In the genomic region with DNA sequence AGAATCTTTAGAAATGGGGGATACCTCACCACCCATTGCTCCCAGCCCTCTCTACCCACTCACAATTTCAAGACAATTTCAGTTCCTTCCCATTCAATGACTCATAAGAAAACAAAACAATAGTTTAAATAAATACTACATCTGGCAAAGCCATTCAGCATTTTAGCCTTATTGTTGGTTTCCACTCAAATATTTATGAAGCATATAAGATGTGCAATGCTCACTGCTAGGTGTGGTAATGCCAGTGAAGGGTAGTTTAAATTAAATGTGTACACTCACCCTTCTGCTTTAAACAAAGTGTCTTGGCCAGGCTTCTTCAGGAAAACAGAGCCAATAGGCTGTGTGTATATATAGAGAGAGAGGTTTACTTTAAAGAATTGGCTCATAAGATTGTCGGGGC, we compare ENCODE assay signal across 18 cellular contexts. TPM values are rescaled to one million over a fixed set of nuclear protein-coding genes. Genes with fewer than 3 reads are reported as not detected.
DNase-seq lines count a peak whose midpoint lies in the region; ATAC-seq and TF ChIP-seq lines count a peak whose summit lies in the region.
"Had no signal": no experiment of that assay in that cellular context is flagged by ENCODE, and none has a peak within 500 bp of the region (broad histone marks: within the 10 kb centered on the region; RNA-seq: fewer than 3 reads in every experiment).

No MANE protein-coding gene starts in this region.

- H3K36me3 Mint-ChIP-seq in endodermal cell (ENCODE audit: low read depth) (no peaks in the 10 kb centered on the region), osteocyte (ENCODE audit: unreplicated experiment) (peaks cover 5% of the 10 kb centered on the region)
- H3K36me3 Mint-ChIP-seq in CD4-positive, alpha-beta memory T cell = peaks cover 0 to under 1% of the 10 kb centered on the region in 2 donors

- H3K4me3 Mint-ChIP-seq in endodermal cell (no peak overlapping the region), osteocyte (ENCODE audit: unreplicated experiment) (no peak overlapping the region)
- H3K4me3 Mint-ChIP-seq in CD4-positive, alpha-beta memory T cell = no peak overlapping the region
- H3K4me3 Mint-ChIP-seq: activated CD8-positive, alpha-beta T cell treated with anti-CD3 and anti-CD28 coated beads, Interleukin-2, amount 10 ng/mL, durations not matched to agents 7 days and 5 days; neural crest cell had no signal

- DNase-seq in M059J (ENCODE audit: low read depth) (peak; percentile 33), endodermal cell (no peak), osteocyte (ENCODE audit: extremely low spot score, unreplicated experiment) (no peak)
- DNase-seq in stimulated activated CD4-positive, alpha-beta T cell treated with anti-CD3 and anti-CD28 coated beads, Interleukin-2, amount 100 ng/mL, for 48 hours = no peak
- no peak for DNase-seq in CD4-positive, alpha-beta memory T cell
- DNase-seq: activated CD8-positive, alpha-beta T cell treated with anti-CD3 and anti-CD28 coated beads, Interleukin-2, amount 10 ng/mL, durations not matched to agents 7 days and 5 days; activated effector memory CD4-positive, alpha-beta T cell treated with anti-CD3 and anti-CD28 coated beads, Interleukin-2, amount 50 U/mL, for 16 hours; AML-193; central memory CD4-positive, alpha-beta T cell; head of caudate nucleus; NCI-H1436 treated with DMSO at 0.1 percent for 48 hours; NCI-H69; SIG-M5; stimulated activated CD4-positive, alpha-beta T cell treated with anti-CD3 and anti-CD28 coated beads, Interleukin-12 subunit alpha, Interleukin-12 subunit beta, amount 100 ng/mL, for 4 hours had no signal

- no peak overlapping the region for H3K4me2 ChIP-seq in BLaER1

- H3K36me3 ChIP-seq in BLaER1 (peaks cover 14% of the 10 kb centered on the region; the same call in 1 of the 2 replicates), endodermal cell (ENCODE audit: control insufficient read depth, insufficient read depth, low read length) (no peaks in the 10 kb centered on the region)
- H3K36me3 ChIP-seq in CD4-positive, alpha-beta memory T cell (ENCODE audit: insufficient read depth, low read length) = no peaks in the 10 kb centered on the region

- no peaks in the 10 kb centered on the region; the same call in 1 of the 2 replicates for H3K9me3 ChIP-seq in BLaER1
- H3K9me3 ChIP-seq in endodermal cell (ENCODE audit: control insufficient read depth, low read length) = no peaks in the 10 kb centered on the region
- no peaks in the 10 kb centered on the region for H3K9me3 ChIP-seq in CD4-positive, alpha-beta memory T cell (ENCODE audit: control insufficient read depth in 1 of 2, low read length in 2 of 2)

- H3K27ac ChIP-seq in BLaER1 = peak overlapping the region; percentile 39; the same call in 1 of the 2 replicates
- H3K27ac ChIP-seq in endodermal cell (ENCODE audit: low read depth, low read length) = no peak overlapping the region
- no peak overlapping the region for H3K27ac ChIP-seq in CD4-positive, alpha-beta memory T cell (ENCODE audit: low read depth, low read length)

- TF ChIP-seq CTCF in endodermal cell (conservative IDR thresholded peaks at IDR 0.05) = no peak
- no peak for TF ChIP-seq CTCF in osteocyte (IDR thresholded peaks at IDR 0.05)

- H3K4me1 Mint-ChIP-seq in endodermal cell (peaks cover 17% of the 10 kb centered on the region), osteocyte (ENCODE audit: unreplicated experiment) (peaks cover 69% of the 10 kb centered on the region)
- peaks cover 0 to 1% (median 0%) of the 10 kb centered on the region in 4 donors for H3K4me1 Mint-ChIP-seq in CD4-positive, alpha-beta memory T cell
- H3K4me1 Mint-ChIP-seq: neural crest cell had no signal

- no peaks in the 10 kb centered on the region for H3K27me3 ChIP-seq in BLaER1
- no peaks in the 10 kb centered on the region for H3K27me3 ChIP-seq in endodermal cell (ENCODE audit: control insufficient read depth, insufficient read depth, low read length, poor library complexity, severe bottlenecking)
- no peaks in the 10 kb centered on the region for H3K27me3 ChIP-seq in CD4-positive, alpha-beta memory T cell (ENCODE audit: insufficient read depth, low read length)

- CTCF ChIA-PET in CD4-positive, alpha-beta memory T cell (lab: Charles Lee; ENCODE audit: partially characterized antibody) = no interaction called here

- POLR2A ChIA-PET in CD4-positive, alpha-beta memory T cell (lab: Charles Lee; ENCODE audit: partially characterized antibody) = no interaction called here

- H3K27me3 Mint-ChIP-seq in endodermal cell (ENCODE audit: insufficient read depth) = no peaks in the 10 kb centered on the region
- no peaks in the 10 kb centered on the region for H3K27me3 Mint-ChIP-seq in osteocyte (ENCODE audit: unreplicated experiment)
- H3K27me3 Mint-ChIP-seq in CD4-positive, alpha-beta memory T cell = no peaks in the 10 kb centered on the region

- no peak overlapping the region for H3K4me3 ChIP-seq in BLaER1
- no peak overlapping the region for H3K4me3 ChIP-seq in endodermal cell (ENCODE audit: low read length)
- no peak overlapping the region for H3K4me3 ChIP-seq in CD4-positive, alpha-beta memory T cell (ENCODE audit: low read length in 2 of 2)

- H3K9me3 Mint-ChIP-seq in endodermal cell (no peaks in the 10 kb centered on the region), osteocyte (ENCODE audit: unreplicated experiment) (no peaks in the 10 kb centered on the region)
- H3K9me3 Mint-ChIP-seq in CD4-positive, alpha-beta memory T cell = no peaks in the 10 kb centered on the region
- H3K9me3 Mint-ChIP-seq: neural crest cell had no signal

- no peak overlapping the region for H3K9ac ChIP-seq in BLaER1
- no peak overlapping the region for H3K9ac ChIP-seq in endodermal cell (ENCODE audit: extremely low read depth, low read length, poor library complexity, severe bottlenecking)

- H3K4me1 ChIP-seq in BLaER1 (peaks cover 51% of the 10 kb centered on the region), endodermal cell (ENCODE audit: control insufficient read depth, insufficient read depth, low read length) (peaks cover 9% of the 10 kb centered on the region)
- no peaks in the 10 kb centered on the region for H3K4me1 ChIP-seq in CD4-positive, alpha-beta memory T cell (ENCODE audit: insufficient read depth, low read length)

- H3K27ac Mint-ChIP-seq in endodermal cell = peak overlapping the region; percentile 1
- H3K27ac Mint-ChIP-seq in osteocyte (ENCODE audit: unreplicated experiment) = peak overlapping the region; percentile 86
- no peak overlapping the region for H3K27ac Mint-ChIP-seq in CD4-positive, alpha-beta memory T cell
- H3K27ac Mint-ChIP-seq: activated CD8-positive, alpha-beta T cell treated with anti-CD3 and anti-CD28 coated beads, Interleukin-2, amount 10 ng/mL, durations not matched to agents 7 days and 5 days had no signal

- ATAC-seq in HG03045 (IDR thresholded peaks at IDR 0.05; ENCODE audit: unreplicated experiment) (no peak), GM21529 (IDR thresholded peaks at IDR 0.05; ENCODE audit: unreplicated experiment) (no peak)
- ATAC-seq: activated CD8-positive, alpha-beta T cell treated with anti-CD3 and anti-CD28 coated beads, Interleukin-2, amount 10 ng/mL, durations not matched to agents 7 days and 5 days had no signal

- 91 to 100% methylated on average over 1 of the region's 1 CpG for WGBS in endodermal cell (ENCODE audit: insufficient coverage in 1 of 2, insufficient read length in 1 of 2), 2 experiments

- intact Hi-C loops in CD4-positive, alpha-beta memory T cell (cut with micrococcal nuclease) = no loop called here

- no peaks in the 10 kb centered on the region for H4K20me1 ChIP-seq in BLaER1

RNA-seq across cellular contexts. Expression of a gene that starts 37.0 kb away (rescaled TPM):
- 3.4 and 6.5 TPM in 2 replicates for total RNA-seq in M059J (2014; rRNA removed; shearing (Covaris generic))
- total RNA-seq in endodermal cell (10 to 100 TPM; 31.1 to 31.9 TPM), osteocyte (27.1 and 30.2 TPM in 2 replicates)
- 32.4 TPM for polyA plus RNA-seq in endodermal cell (2013, experiment 1 of 2)
- polyA plus RNA-seq in endodermal cell (2013, experiment 2 of 2) = 27.4 TPM
- 10 to 100 TPM; 27.3 to 30.3 TPM for total RNA-seq in CD4-positive, alpha-beta memory T cell
- polyA plus RNA-seq in CD4-positive, alpha-beta memory T cell = 10 to 100 TPM; 18.9 to 28.9 TPM

Comparison
In these comparisons a context has a peak if more than half of its experiments do, and no peak if none do; other contexts are left out.
1. H3K27ac Mint-ChIP-seq: peak in endodermal cell (single experiment) and osteocyte (single experiment); none in CD4-positive, alpha-beta memory T cell (0 of 7).